Comparison of ENCODE assay signal across 8 cellular contexts in genomic region chr18:13530879-13531387, GRCh38.
DNase-seq lines count a peak whose midpoint lies in the region; ATAC-seq and TF ChIP-seq lines count a peak whose summit lies in the region.

No MANE protein-coding gene starts in this region.

- H4K20me1 ChIP-seq in HCT116 (ENCODE audit: insufficient read depth) = no peaks in the 10 kb centered on the region

- H3K27me3 Mint-ChIP-seq in CD8-positive, alpha-beta T cell (ENCODE audit: low read depth) = no peaks in the 10 kb centered on the region
- H3K27me3 Mint-ChIP-seq in glutamatergic neuron (ENCODE audit: unreplicated experiment) = peaks cover 2% of the 10 kb centered on the region

- CTCF ChIA-PET in CD8-positive, alpha-beta T cell (lab: Charles Lee) = interaction anchor here (1.0 kb wide), 1 partner anchor 315 kb away, joined by 9 read pairs; no protein-coding TSS in a partner anchor
- CTCF ChIA-PET in HCT116 (lab: Charles Lee) = interaction anchor here (0.6 to 1.5 kb wide), 5 partner anchors 17 to 418 kb away, joined by 3 to 18 read pairs (median 3); no protein-coding TSS in a partner anchor

- intact Hi-C loops in CD8-positive, alpha-beta T cell (cut with DNase I, micrococcal nuclease) = loop anchor here (1.0 to 5.0 kb wide), 2 partner anchors 314 to 315 kb away; partner anchors contain the start of gene LDLRAD4 (in 1 of the 2)
- intact Hi-C loops in HCT116 (cut with micrococcal nuclease) = loop anchor here (10.0 kb wide), 1 partner anchor 316 kb away; the partner anchor contains the start of gene LDLRAD4
- intact Hi-C loops in posterior vena cava (cut with DNase I) = loop anchor here (2.0 to 5.0 kb wide), 2 partner anchors 314 kb away; partner anchors contain the start of gene LDLRAD4 (in 1 of the 2)

- peaks cover 12% of the 10 kb centered on the region for H3K4me1 ChIP-seq in CD8-positive, alpha-beta T cell (ENCODE audit: insufficient read depth, low read length)
- no peaks in the 10 kb centered on the region for H3K4me1 ChIP-seq in HCT116 (ENCODE audit: control insufficient read depth in 1 of 2, insufficient read depth in 2 of 2, low read length in 2 of 2)

- peak; percentile 53 for TF ChIP-seq RAD21 in HCT116 (IDR thresholded peaks at IDR 0.05; ENCODE audit: low read depth)

- H3K27ac Mint-ChIP-seq in CD8-positive, alpha-beta T cell = peak overlapping the region; percentile 11
- no peak overlapping the region for H3K27ac Mint-ChIP-seq in glutamatergic neuron (ENCODE audit: unreplicated experiment)

- no peak overlapping the region for H2AFZ ChIP-seq in HCT116 (ENCODE audit: low read depth, low read length, poor library complexity, severe bottlenecking)

- DNase-seq in CD8-positive, alpha-beta T cell = peak in 1 of 7 experiments; percentile 55
- peak; percentile 4 for DNase-seq in HCT116 (ENCODE audit: low read depth, low spot score)
- DNase-seq in WERI-Rb-1 = peak; percentile 53
- DNase-seq in glutamatergic neuron = peak; percentile 36
- peak; percentile 91 for DNase-seq in posterior vena cava (ENCODE audit: low spot score)
- no peak for DNase-seq in DMS79 (lab: John Stamatoyannopoulos, UW)

- H3K9ac ChIP-seq in HCT116 (ENCODE audit: low read length) = no peak overlapping the region

- RAD21 ChIA-PET in HCT116 (lab: Charles Lee; ENCODE audit: low non-redundant PET in 1 of 2, low total read pairs in 2 of 2, uncharacterized antibody in 2 of 2, unreplicated experiment in 2 of 2) = interaction anchor here (1.0 kb wide), 2 partner anchors 315 kb away, joined by 4 read pairs; no protein-coding TSS in a partner anchor

- H3K36me3 Mint-ChIP-seq in CD8-positive, alpha-beta T cell = peaks cover 16% of the 10 kb centered on the region
- H3K36me3 Mint-ChIP-seq in glutamatergic neuron (ENCODE audit: unreplicated experiment) = no peaks in the 10 kb centered on the region

- TF ChIP-seq CTCF in CD8-positive, alpha-beta T cell (IDR thresholded peaks at IDR 0.05) = no peak
- peak in 2 of 3 experiments; percentile 25 to 30; a peak in 2 of 6 replicates for TF ChIP-seq CTCF in HCT116 (IDR thresholded peaks at IDR 0.05 in 2 of 3, conservative IDR thresholded peaks at IDR 0.05 in 1 of 3; ENCODE audit: borderline replicate concordance in 1 of 3, insufficient read depth in 1 of 3, low read depth in 2 of 3, low read length in 2 of 3)
- TF ChIP-seq CTCF in WERI-Rb-1 (IDR thresholded peaks at IDR 0.05; ENCODE audit: low read depth, low read length) = peak; percentile 73
- TF ChIP-seq CTCF in glutamatergic neuron (IDR thresholded peaks at IDR 0.05; ENCODE audit: partially characterized antibody, unreplicated experiment) = no peak

- H3K79me2 ChIP-seq in HCT116 (ENCODE audit: insufficient read depth, low read length) = no peaks in the 10 kb centered on the region

- peak; percentile 23 for ATAC-seq in CD8-positive, alpha-beta T cell
- peak; percentile 73 for ATAC-seq in HCT116
- no peak for ATAC-seq in GM18873 (IDR thresholded peaks at IDR 0.05; ENCODE audit: low FRiP score, unreplicated experiment)
- ATAC-seq in HG02623 (IDR thresholded peaks at IDR 0.05; ENCODE audit: unreplicated experiment) = no peak

- no peak overlapping the region for H3K4me2 ChIP-seq in HCT116 (ENCODE audit: low read length)

- H3K9me2 ChIP-seq in HCT116 (ENCODE audit: insufficient read depth) = no peaks in the 10 kb centered on the region

- H3K36me3 ChIP-seq in CD8-positive, alpha-beta T cell (ENCODE audit: insufficient read depth, low read length) = no peaks in the 10 kb centered on the region
- H3K36me3 ChIP-seq in HCT116 (ENCODE audit: control insufficient read depth in 1 of 2, insufficient read depth in 2 of 2, low read length in 2 of 2) = no peaks in the 10 kb centered on the region
- H3K36me3 ChIP-seq in WERI-Rb-1 = no peaks in the 10 kb centered on the region

- H3K4me3 Mint-ChIP-seq in CD8-positive, alpha-beta T cell = no peak overlapping the region
- no peak overlapping the region for H3K4me3 Mint-ChIP-seq in glutamatergic neuron (ENCODE audit: unreplicated experiment)

- no peaks in the 10 kb centered on the region for H3K27me3 ChIP-seq in CD8-positive, alpha-beta T cell (ENCODE audit: insufficient read depth, low read length)
- H3K27me3 ChIP-seq in HCT116 (ENCODE audit: insufficient read depth, low read length) = peaks cover 15% of the 10 kb centered on the region; the same call in 1 of the 2 replicates
- no peaks in the 10 kb centered on the region for H3K27me3 ChIP-seq in WERI-Rb-1 (ENCODE audit: insufficient read depth, low read depth, severe bottlenecking)

- no peaks in the 10 kb centered on the region for H3K9me3 ChIP-seq in CD8-positive, alpha-beta T cell (ENCODE audit: low read length)
- H3K9me3 ChIP-seq in HCT116 (ENCODE audit: control insufficient read depth in 1 of 2, insufficient read depth in 1 of 2, low read depth in 1 of 2, low read length in 2 of 2) (no peaks in the 10 kb centered on the region), WERI-Rb-1 (ENCODE audit: severe bottlenecking) (no peaks in the 10 kb centered on the region)

- H3K9me3 Mint-ChIP-seq in CD8-positive, alpha-beta T cell = no peaks in the 10 kb centered on the region
- no peaks in the 10 kb centered on the region for H3K9me3 Mint-ChIP-seq in glutamatergic neuron (ENCODE audit: unreplicated experiment)

- no peak for TF ChIP-seq POLR2A in HCT116 (IDR thresholded peaks at IDR 0.05; ENCODE audit: borderline replicate concordance, extremely low read depth, insufficient read depth, insufficient read length)

- no peak overlapping the region for H3K27ac ChIP-seq in CD8-positive, alpha-beta T cell (ENCODE audit: low read depth, low read length)
- H3K27ac ChIP-seq in HCT116 (ENCODE audit: low read depth, low read length) (no peak overlapping the region), WERI-Rb-1 (no peak overlapping the region)

- H3K4me1 Mint-ChIP-seq in CD8-positive, alpha-beta T cell (ENCODE audit: low read depth) = peaks cover 54% of the 10 kb centered on the region
- H3K4me1 Mint-ChIP-seq in glutamatergic neuron (ENCODE audit: low read depth, unreplicated experiment) = no peaks in the 10 kb centered on the region

- POLR2A ChIA-PET in CD8-positive, alpha-beta T cell (lab: Charles Lee) = interaction anchor here (0.6 kb wide), 2 partner anchors 249 to 300 kb away, joined by 3 read pairs; no protein-coding TSS in a partner anchor
- POLR2A ChIA-PET in HCT116 (lab: Charles Lee) = no interaction called here

- no peak overlapping the region for H3K4me3 ChIP-seq in CD8-positive, alpha-beta T cell (ENCODE audit: low read depth, low read length)
- no peak overlapping the region for H3K4me3 ChIP-seq in HCT116 (replicated peaks in 1 of 2; ENCODE audit: low read depth in 1 of 2, low read length in 2 of 2)
- no peak overlapping the region for H3K4me3 ChIP-seq in WERI-Rb-1 (ENCODE audit: low read depth, low read length)

- BruUV-seq in HCT116 (replicated peaks; lab: Mats Ljungman, UMichigan) = no TSS peak

TF ChIP-seq in HCT116, 20 proteins besides CTCF, POLR2A, EP300 and RAD21 (continues in another document):
- TF ChIP-seq SP1 (IDR thresholded peaks at IDR 0.05; ENCODE audit: low read depth) = no peak
- no peak for TF ChIP-seq ATF3 (IDR thresholded peaks at IDR 0.05)
- no peak for TF ChIP-seq CEBPB (IDR thresholded peaks at IDR 0.05; ENCODE audit: low read depth)
- no peak for TF ChIP-seq ZBTB33 (IDR thresholded peaks at IDR 0.05; ENCODE audit: extremely low read depth, insufficient replicate concordance, low read length)
- TF ChIP-seq EZH2phosphoT487 (IDR thresholded peaks at IDR 0.05; ENCODE audit: borderline replicate concordance) = no peak
- TF ChIP-seq TCF7L2 (IDR thresholded peaks at IDR 0.05; ENCODE audit: borderline replicate concordance, extremely low read depth, insufficient read depth, insufficient read length) = no peak
- TF ChIP-seq MAX (IDR thresholded peaks at IDR 0.05) = no peak

Comparison
In these comparisons a context has a peak if more than half of its experiments do, and no peak if none do; other contexts are left out.
1. ATAC-seq: peak in CD8-positive, alpha-beta T cell (single experiment) and HCT116 (single experiment); none in GM18873 (single experiment) and HG02623 (single experiment).
2. CTCF ChIP-seq: peak in HCT116 (2 of 3) and WERI-Rb-1 (single experiment); none in CD8-positive, alpha-beta T cell (single experiment) and glutamatergic neuron (single experiment).